Comparison of ENCODE assay signal across 1 cellular context in genomic region chr17:44222112-44222869, GRCh38.
A peak's percentile ranks its signal among the peaks of the same experiment; 100 is the strongest.
TF ChIP-seq lines count a peak whose summit lies in the region.

No MANE protein-coding gene starts in this region.

TF ChIP-seq in HepG2, 621 proteins besides CTCF, POLR2A, EP300 and RAD21 (continued from another document and continues in another):
- TF ChIP-seq ZNF788 (CRISPR knock-in tag; IDR thresholded peaks at IDR 0.05; ENCODE audit: borderline replicate concordance) = no peak; the same call in 1 of the 2 replicates
- TF ChIP-seq CBX1 (IDR thresholded peaks at IDR 0.05; ENCODE audit: low read depth) = peak; percentile 57
- no peak for TF ChIP-seq TRIM22 (IDR thresholded peaks at IDR 0.05)
- TF ChIP-seq ZNF275 (CRISPR knock-in tag; IDR thresholded peaks at IDR 0.05; ENCODE audit: borderline replicate concordance) = 0 out of 2 replicates have a peak, but pooled peaks have one; percentile 21
- TF ChIP-seq ZBTB25 (CRISPR knock-in tag; IDR thresholded peaks at IDR 0.05) = no peak
- TF ChIP-seq MED1 (CRISPR knock-in tag; IDR thresholded peaks at IDR 0.05) = peak; percentile 55
- no peak for TF ChIP-seq REPIN1 (CRISPR knock-in tag; IDR thresholded peaks at IDR 0.05; ENCODE audit: borderline replicate concordance, low read depth)
- TF ChIP-seq ZNF207 (IDR thresholded peaks at IDR 0.05; ENCODE audit: borderline replicate concordance) = no peak
- TF ChIP-seq HMGA1 (CRISPR knock-in tag; conservative IDR thresholded peaks at IDR 0.05) = no peak
- no peak for TF ChIP-seq TCF7 (IDR thresholded peaks at IDR 0.05; ENCODE audit: low read depth)
- TF ChIP-seq YY1 (IDR thresholded peaks at IDR 0.05; ENCODE audit: insufficient read depth, insufficient replicate concordance, low read depth, low read length) = peak; percentile 29
- no peak for TF ChIP-seq HOXD1 (CRISPR knock-in tag; IDR thresholded peaks at IDR 0.05)
- peak; percentile 40; the same call in 1 of the 2 replicates for TF ChIP-seq ZNF746 (CRISPR knock-in tag; IDR thresholded peaks at IDR 0.05)
- no peak for TF ChIP-seq SMAD9 (CRISPR knock-in tag; IDR thresholded peaks at IDR 0.05)
- TF ChIP-seq SRF (IDR thresholded peaks at IDR 0.05; ENCODE audit: low read depth, low read length) = no peak
- TF ChIP-seq ARID5B (CRISPR knock-in tag; IDR thresholded peaks at IDR 0.05) = no peak; the same call in 1 of the 2 replicates
- no peak for TF ChIP-seq ATF7-NPFF (CRISPR knock-in tag; IDR thresholded peaks at IDR 0.05; ENCODE audit: low read depth)
- no peak for TF ChIP-seq CSRNP1 (CRISPR knock-in tag; IDR thresholded peaks at IDR 0.05)
- TF ChIP-seq CEBPG (CRISPR knock-in tag; IDR thresholded peaks at IDR 0.05) = no peak
- no peak for TF ChIP-seq ZNF891 (CRISPR knock-in tag; IDR thresholded peaks at IDR 0.05)
- TF ChIP-seq PAWR (CRISPR knock-in tag; IDR thresholded peaks at IDR 0.05; ENCODE audit: borderline replicate concordance) = no peak
- TF ChIP-seq ZNF772 (CRISPR knock-in tag; IDR thresholded peaks at IDR 0.05) = no peak
- no peak for TF ChIP-seq GABPA (IDR thresholded peaks at IDR 0.05; ENCODE audit: low read depth, low read length)
- no peak for TF ChIP-seq GABPA (CRISPR knock-in tag; IDR thresholded peaks at IDR 0.05; ENCODE audit: low read depth)
- no peak for TF ChIP-seq ADNP (CRISPR knock-in tag; IDR thresholded peaks at IDR 0.05)
- peak; percentile 43 for TF ChIP-seq IKZF4 (CRISPR knock-in tag; IDR thresholded peaks at IDR 0.05; ENCODE audit: borderline replicate concordance, low read depth, not compliant biosample characterization)
- no peak for TF ChIP-seq GPBP1L1 (CRISPR knock-in tag; IDR thresholded peaks at IDR 0.05)
- TF ChIP-seq ZNF318 (CRISPR knock-in tag; IDR thresholded peaks at IDR 0.05) = no peak
- no peak for TF ChIP-seq SNAPC4 (CRISPR knock-in tag; IDR thresholded peaks at IDR 0.05)
- TF ChIP-seq ZNF468 (CRISPR knock-in tag; IDR thresholded peaks at IDR 0.05) = no peak
- no peak for TF ChIP-seq KDM1A (CRISPR knock-in tag; IDR thresholded peaks at IDR 0.05)
- no peak for TF ChIP-seq SCMH1 (CRISPR knock-in tag; IDR thresholded peaks at IDR 0.05; ENCODE audit: borderline replicate concordance)
- TF ChIP-seq ZNF557 (CRISPR knock-in tag; IDR thresholded peaks at IDR 0.05) = no peak
